8 cellular contexts compared by ENCODE assay signal in the genomic region with DNA sequence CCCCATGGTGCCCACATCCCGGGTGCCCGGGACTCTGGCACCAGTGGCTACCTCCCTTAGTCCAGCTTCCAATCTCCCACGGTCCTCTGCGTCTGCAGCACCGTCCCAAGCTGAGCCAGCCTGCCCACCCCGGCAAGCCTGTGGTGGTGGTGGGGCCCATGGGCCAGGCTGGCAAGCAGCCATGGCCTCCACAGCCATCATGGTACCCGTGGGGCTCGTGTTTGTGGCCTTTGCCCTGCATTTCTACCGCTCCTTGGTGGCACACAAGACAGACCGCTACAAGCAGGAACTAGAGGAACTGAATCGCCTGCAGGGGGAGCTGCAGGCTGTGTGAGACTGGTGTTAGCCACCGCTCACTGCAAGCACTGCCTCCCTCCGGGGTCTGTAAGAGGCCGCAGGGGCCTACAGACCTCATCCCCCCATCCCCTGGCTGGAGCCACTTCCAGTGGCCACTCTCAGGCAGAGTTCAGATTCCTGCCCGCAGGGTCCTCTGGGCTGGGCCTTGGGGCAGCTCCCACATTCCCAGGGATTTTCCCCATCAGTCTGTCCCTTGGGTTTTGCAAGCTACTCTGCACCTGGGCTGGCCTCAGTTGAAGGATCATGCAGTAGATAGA. TPM values are rescaled to one million over a fixed set of nuclear protein-coding genes. Genes with fewer than 3 reads are reported as not detected.
DNase-seq lines count a peak whose midpoint lies in the region; ATAC-seq and TF ChIP-seq lines count a peak whose summit lies in the region.

No MANE protein-coding gene starts in this region.

- no peaks in the 10 kb centered on the region for H3K27me3 Mint-ChIP-seq in activated CD8-positive, alpha-beta T cell treated with anti-CD3 and anti-CD28 coated beads for 36 hours
- H3K27me3 Mint-ChIP-seq in effector memory CD8-positive, alpha-beta T cell: no peaks in the 10 kb centered on the region
- peaks cover 0 to 3% (median 0%) of the 10 kb centered on the region in 5 donors for H3K27me3 Mint-ChIP-seq in naive thymus-derived CD4-positive, alpha-beta T cell

- no peak overlapping the region; the same call in 1 of the 2 replicates for H3K27ac ChIP-seq in C4-2B
- no peak overlapping the region for H3K27ac ChIP-seq in naive thymus-derived CD4-positive, alpha-beta T cell (ENCODE audit: low read depth, low read length)

- peak; percentile 25 for ATAC-seq in activated CD8-positive, alpha-beta T cell treated with anti-CD3 and anti-CD28 coated beads for 36 hours
- ATAC-seq in effector memory CD8-positive, alpha-beta T cell (replicated peaks): peak; percentile 19
- ATAC-seq in naive thymus-derived CD4-positive, alpha-beta T cell: no peak
- ATAC-seq in GM21786 (IDR thresholded peaks at IDR 0.05; ENCODE audit: unreplicated experiment): no peak

- peaks cover 23 to 24% of the 10 kb centered on the region in 2 donors for H3K4me1 ChIP-seq in naive thymus-derived CD4-positive, alpha-beta T cell (ENCODE audit: control insufficient read depth in 2 of 2, insufficient read depth in 2 of 2, low read length in 2 of 2)

- no peak overlapping the region for H3K4me3 Mint-ChIP-seq in activated CD8-positive, alpha-beta T cell treated with anti-CD3 and anti-CD28 coated beads for 36 hours
- H3K4me3 Mint-ChIP-seq in effector memory CD8-positive, alpha-beta T cell: no peak overlapping the region
- H3K4me3 Mint-ChIP-seq in naive thymus-derived CD4-positive, alpha-beta T cell: no peak overlapping the region

- peaks cover 3% of the 10 kb centered on the region for H3K36me3 Mint-ChIP-seq in activated CD8-positive, alpha-beta T cell treated with anti-CD3 and anti-CD28 coated beads for 36 hours (ENCODE audit: low read depth)
- H3K36me3 Mint-ChIP-seq in effector memory CD8-positive, alpha-beta T cell (ENCODE audit: insufficient read depth): peaks cover 21% of the 10 kb centered on the region
- peaks cover 0 to 6% (median 0%) of the 10 kb centered on the region in 5 donors for H3K36me3 Mint-ChIP-seq in naive thymus-derived CD4-positive, alpha-beta T cell

- DNase-seq in HEK293T (ENCODE audit: extremely low spot score) (peak; percentile 81), NCI-H82 (lab: John Stamatoyannopoulos, UW) (peak; percentile 95), superior temporal gyrus (ENCODE audit: extremely low spot score) (peak; percentile 88)
- peak; percentile 86 for DNase-seq in activated CD8-positive, alpha-beta T cell treated with anti-CD3 and anti-CD28 coated beads for 36 hours
- DNase-seq in effector memory CD8-positive, alpha-beta T cell: peak; percentile 54 to 62 (median 59)
- DNase-seq in naive thymus-derived CD4-positive, alpha-beta T cell: peak in 8 of 9 donors; percentile 29 to 58 (median 46)

- no peaks in the 10 kb centered on the region for H3K27me3 ChIP-seq in naive thymus-derived CD4-positive, alpha-beta T cell (ENCODE audit: control insufficient read depth in 2 of 2, insufficient read depth in 2 of 2, low read length in 2 of 2)

- H3K4me3 ChIP-seq in naive thymus-derived CD4-positive, alpha-beta T cell (ENCODE audit: low read length): no peak overlapping the region

- POLR2A ChIA-PET in HEK293T (lab: Yijun Ruan, JAX): interaction anchor here (0.8 to 2.5 kb wide), 9 partner anchors 26 to 1147 kb away, joined by 3 to 7 read pairs (median 3); partner anchors contain the start of genes ALDOA, CTF1, FUS and KAT8
- POLR2A ChIA-PET in activated CD8-positive, alpha-beta T cell treated with anti-CD3 and anti-CD28 coated beads for 36 hours (lab: Charles Lee): interaction anchor here (0.6 to 2.1 kb wide), 8 partner anchors 10 to 229 kb away, joined by 3 to 8 read pairs (median 4); partner anchors contain the start of genes ZNF646 and ZNF668
- POLR2A ChIA-PET in naive thymus-derived CD4-positive, alpha-beta T cell (lab: Charles Lee): interaction anchor here (0.6 to 1.3 kb wide), 4 partner anchors 9 to 506 kb away, joined by 3 to 4 read pairs (median 4); no protein-coding TSS in a partner anchor

- H3K9me3 Mint-ChIP-seq in activated CD8-positive, alpha-beta T cell treated with anti-CD3 and anti-CD28 coated beads for 36 hours: no peaks in the 10 kb centered on the region
- no peaks in the 10 kb centered on the region for H3K9me3 Mint-ChIP-seq in effector memory CD8-positive, alpha-beta T cell
- peaks cover 0 to 1% (median 0%) of the 10 kb centered on the region in 11 donors for H3K9me3 Mint-ChIP-seq in naive thymus-derived CD4-positive, alpha-beta T cell

- H3K4me1 Mint-ChIP-seq in activated CD8-positive, alpha-beta T cell treated with anti-CD3 and anti-CD28 coated beads for 36 hours (ENCODE audit: low read depth): peaks cover 31% of the 10 kb centered on the region
- peaks cover 20 to 26% of the 10 kb centered on the region in 2 donors for H3K4me1 Mint-ChIP-seq in effector memory CD8-positive, alpha-beta T cell (ENCODE audit: low read depth in 2 of 2)
- H3K4me1 Mint-ChIP-seq in naive thymus-derived CD4-positive, alpha-beta T cell: peaks cover 17 to 39% (median 23%) of the 10 kb centered on the region in 7 donors

- H3K36me3 ChIP-seq in naive thymus-derived CD4-positive, alpha-beta T cell (ENCODE audit: control insufficient read depth in 2 of 3, insufficient read depth in 3 of 3, low read length in 3 of 3): no peaks in the 10 kb centered on the region

- H3K27ac Mint-ChIP-seq in activated CD8-positive, alpha-beta T cell treated with anti-CD3 and anti-CD28 coated beads for 36 hours: no peak overlapping the region
- peak overlapping the region in 1 of 2 donors; percentile 84 for H3K27ac Mint-ChIP-seq in effector memory CD8-positive, alpha-beta T cell
- H3K27ac Mint-ChIP-seq in naive thymus-derived CD4-positive, alpha-beta T cell: peak overlapping the region in 3 of 9 donors; percentile 52 to 67 (median 57)

- H3K9me3 ChIP-seq in naive thymus-derived CD4-positive, alpha-beta T cell (ENCODE audit: control insufficient read depth in 2 of 3, low read length in 3 of 3): no peaks in the 10 kb centered on the region

- CTCF ChIA-PET in HEK293T (lab: Yijun Ruan, JAX): interaction anchor here (0.6 to 3.3 kb wide), 22 partner anchors 10 to 1143 kb away, joined by 3 to 39 read pairs (median 3); partner anchors contain the start of genes HSD3B7 and TLCD3B
- CTCF ChIA-PET in activated CD8-positive, alpha-beta T cell treated with anti-CD3 and anti-CD28 coated beads for 36 hours (lab: Charles Lee): interaction anchor here (0.6 to 3.5 kb wide), 26 partner anchors 9 to 915 kb away, joined by 3 to 50 read pairs (median 5); partner anchors contain the start of genes ARMC5, HSD3B7, KAT8 and ZNF646
- CTCF ChIA-PET in naive thymus-derived CD4-positive, alpha-beta T cell (lab: Charles Lee): interaction anchor here (0.6 to 0.7 kb wide), 2 partner anchors 731 to 1062 kb away, joined by 3 read pairs; no protein-coding TSS in a partner anchor

- intact Hi-C loops in activated CD8-positive, alpha-beta T cell treated with anti-CD3 and anti-CD28 coated beads for 36 hours (cut with micrococcal nuclease): no loop called here
- intact Hi-C loops in naive thymus-derived CD4-positive, alpha-beta T cell (cut with micrococcal nuclease): loop anchor here (2.0 to 10.0 kb wide), 2 partner anchors 915 to 921 kb away; partner anchors contain the start of gene ZNF267 (in 1 of the 2)

- TF ChIP-seq CTCF in C4-2B (conservative IDR thresholded peaks at IDR 0.05): peak; percentile 73
- TF ChIP-seq CTCF in activated CD8-positive, alpha-beta T cell treated with anti-CD3 and anti-CD28 coated beads for 36 hours (IDR thresholded peaks at IDR 0.05): peak; percentile 93

TF ChIP-seq in HEK293T, 16 proteins besides CTCF, POLR2A, EP300 and RAD21:
- no peak for TF ChIP-seq L3MBTL2 (conservative IDR thresholded peaks at IDR 0.05)
- TF ChIP-seq, protein P1, sequence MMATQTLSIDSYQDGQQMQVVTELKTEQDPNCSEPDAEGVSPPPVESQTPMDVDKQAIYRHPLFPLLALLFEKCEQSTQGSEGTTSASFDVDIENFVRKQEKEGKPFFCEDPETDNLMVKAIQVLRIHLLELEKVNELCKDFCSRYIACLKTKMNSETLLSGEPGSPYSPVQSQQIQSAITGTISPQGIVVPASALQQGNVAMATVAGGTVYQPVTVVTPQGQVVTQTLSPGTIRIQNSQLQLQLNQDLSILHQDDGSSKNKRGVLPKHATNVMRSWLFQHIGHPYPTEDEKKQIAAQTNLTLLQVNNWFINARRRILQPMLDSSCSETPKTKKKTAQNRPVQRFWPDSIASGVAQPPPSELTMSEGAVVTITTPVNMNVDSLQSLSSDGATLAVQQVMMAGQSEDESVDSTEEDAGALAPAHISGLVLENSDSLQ (IDR thresholded peaks at IDR 0.05): no peak
- no peak for TF ChIP-seq BHLHE40 (IDR thresholded peaks at IDR 0.05; ENCODE audit: borderline replicate concordance)
TF ChIP-seq in HEK293T: peak in this region for 0.

RNA-seq across cellular contexts. Expression of gene SETD1A, which starts 3.9 kb away (rescaled TPM):
- 10 to 100 TPM; 18.0 to 19.2 TPM for total RNA-seq in activated CD8-positive, alpha-beta T cell treated with anti-CD3 and anti-CD28 coated beads for 36 hours
- total RNA-seq in naive thymus-derived CD4-positive, alpha-beta T cell: 10 to 100 TPM; 27.0 to 47.2 (median 36.8) TPM
- polyA plus RNA-seq in naive thymus-derived CD4-positive, alpha-beta T cell: 1 to 10 TPM; 1.3 to 2.5 TPM

RNA-seq across cellular contexts. Expression of gene ORAI3, which starts 4.8 kb away (rescaled TPM):
- 10 to 100 TPM in 1 of 2 experiments, 1 to 10 TPM in 1; 7.6 to 10.9 TPM for total RNA-seq in activated CD8-positive, alpha-beta T cell treated with anti-CD3 and anti-CD28 coated beads for 36 hours
- total RNA-seq in naive thymus-derived CD4-positive, alpha-beta T cell: 10 to 100 TPM in 4 of 5 experiments, 1 to 10 TPM in 1; 6.0 to 29.8 (median 18.4) TPM
- polyA plus RNA-seq in naive thymus-derived CD4-positive, alpha-beta T cell: 10 to 100 TPM; 10.3 to 17.8 TPM

RNA-seq across cellular contexts. Expression of gene FBXL19, which starts 30.2 kb away (rescaled TPM):
- 10 to 100 TPM; 21.1 to 22.0 TPM for total RNA-seq in activated CD8-positive, alpha-beta T cell treated with anti-CD3 and anti-CD28 coated beads for 36 hours
- total RNA-seq in naive thymus-derived CD4-positive, alpha-beta T cell: 10 to 100 TPM; 11.1 to 26.8 (median 17.0) TPM
- polyA plus RNA-seq in naive thymus-derived CD4-positive, alpha-beta T cell: under 1 TPM; 0.08 to 0.16 TPM

RNA-seq across cellular contexts. Expression of gene HSD3B7, which starts 31.4 kb away (rescaled TPM):
- 1 to 10 TPM in 1 of 2 experiments, under 1 TPM in 1; 0.45 to 1.3 TPM for total RNA-seq in activated CD8-positive, alpha-beta T cell treated with anti-CD3 and anti-CD28 coated beads for 36 hours
- 1 to 10 TPM in 4 of 5 experiments, under 1 TPM in 1; 0.66 to 7.0 (median 3.3) TPM for total RNA-seq in naive thymus-derived CD4-positive, alpha-beta T cell
- polyA plus RNA-seq in naive thymus-derived CD4-positive, alpha-beta T cell: under 1 TPM in 1 of 2 donors, not detected in 1; 0.08 TPM

RNA-seq across cellular contexts. Expression of gene STX1B, which starts 56.8 kb away (rescaled TPM):
- 1 to 10 TPM; 1.1 to 1.8 TPM for total RNA-seq in activated CD8-positive, alpha-beta T cell treated with anti-CD3 and anti-CD28 coated beads for 36 hours
- total RNA-seq in naive thymus-derived CD4-positive, alpha-beta T cell: 1 to 10 TPM; 1.7 to 5.2 (median 4.2) TPM
- under 1 TPM; 0.37 to 0.51 TPM for polyA plus RNA-seq in naive thymus-derived CD4-positive, alpha-beta T cell

Comparison
In these comparisons a context has a peak if more than half of its experiments do, and no peak if none do; other contexts are left out.
1. ATAC-seq: peak in activated CD8-positive, alpha-beta T cell treated with anti-CD3 and anti-CD28 coated beads for 36 hours (single experiment) and effector memory CD8-positive, alpha-beta T cell (single experiment); none in naive thymus-derived CD4-positive, alpha-beta T cell (single experiment) and GM21786 (single experiment).
2. Peak in every context shown above with its lines, with median percentiles within 50 percentile points of each other: DNase-seq.